8 cellular contexts compared by ENCODE assay signal in the genomic region with DNA sequence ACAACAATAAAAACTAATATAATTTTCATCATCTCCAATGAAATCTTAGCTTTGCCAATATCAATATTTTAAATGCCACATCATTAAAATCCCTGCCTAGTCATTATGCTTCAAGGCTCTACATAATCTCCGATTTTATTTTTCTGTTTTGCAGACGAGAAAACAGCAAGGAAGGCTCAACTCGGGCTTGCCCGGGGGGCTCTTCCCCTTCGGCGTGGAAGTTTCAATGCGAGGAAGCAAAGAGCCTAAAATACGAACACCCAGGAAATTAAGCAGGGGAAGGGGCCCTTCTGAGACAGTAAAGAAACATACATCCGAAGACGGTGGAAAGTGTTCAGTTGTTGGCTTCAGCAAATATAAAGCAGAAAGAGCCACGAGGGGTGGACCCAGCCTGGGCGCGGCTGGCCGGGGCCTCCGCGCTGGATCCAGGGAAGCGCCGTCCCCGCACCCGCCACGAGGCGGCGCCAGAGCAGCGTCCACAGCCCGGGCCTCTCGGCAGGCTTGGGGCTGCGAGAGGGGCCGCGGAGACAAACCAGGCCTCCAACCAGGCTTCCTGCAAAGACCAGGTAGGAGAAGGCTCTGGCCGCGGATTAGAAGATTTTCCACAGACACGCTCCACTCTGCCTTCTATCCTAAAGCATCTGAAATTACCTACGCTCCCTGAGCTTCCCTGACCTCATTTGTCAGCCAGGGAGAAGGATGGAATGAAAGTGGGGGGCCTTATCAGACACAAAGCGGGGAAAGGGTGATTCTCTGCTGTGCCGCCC.
DNase-seq lines count a peak whose midpoint lies in the region; ATAC-seq and TF ChIP-seq lines count a peak whose summit lies in the region.

No MANE protein-coding gene starts in this region.

- TF ChIP-seq CTCF in AG09319 (IDR thresholded peaks at IDR 0.05; ENCODE audit: low read depth, low read length), result peak; percentile 85

- ATAC-seq in GM19023 (IDR thresholded peaks at IDR 0.05; ENCODE audit: unreplicated experiment), result peak; percentile 64
- peak; percentile 99 for ATAC-seq in left lobe of liver
- ATAC-seq in HG02571 (IDR thresholded peaks at IDR 0.05; ENCODE audit: unreplicated experiment), result no peak

- DNase-seq in AG09319 (ENCODE audit: extremely low read depth, low read depth), result peak; percentile 4
- peak; percentile 61 for DNase-seq in NAMALWA (ENCODE audit: low spot score)
- peak; percentile 4 for DNase-seq in activated CD4-positive, CD25-positive, alpha-beta regulatory T cell treated with anti-CD3 and anti-CD28 coated beads, Interleukin-2, amount 50 U/mL, for 16 hours (ENCODE audit: low read depth, low spot score)
- peak; percentile 49 for DNase-seq in cerebellum (ENCODE audit: low spot score)
- peak; percentile 60 for DNase-seq in left lobe of liver (ENCODE audit: low spot score)
- peak; percentile 11 to 53 for DNase-seq in stimulated activated CD4-positive, alpha-beta T cell treated with anti-CD3 and anti-CD28 coated beads, Interleukin-4, amount 100 ng/mL, for 4 hours

Comparison
In these comparisons a context has a peak if more than half of its experiments do, and no peak if none do; other contexts are left out.
1. DNase-seq: peak in every context shown above with its lines; median percentile 61 in NAMALWA; 60 in left lobe of liver; 49 in cerebellum; 32 in stimulated activated CD4-positive, alpha-beta T cell treated with anti-CD3 and anti-CD28 coated beads, Interleukin-4, amount 100 ng/mL, for 4 hours; 4 in AG09319; 4 in activated CD4-positive, CD25-positive, alpha-beta regulatory T cell treated with anti-CD3 and anti-CD28 coated beads, Interleukin-2, amount 50 U/mL, for 16 hours.